32 cellular contexts compared by ENCODE assay signal in genomic region chr11:131328843-131329242, GRCh38. TPM values are rescaled to one million over a fixed set of nuclear protein-coding genes. Genes with fewer than 3 reads are reported as not detected.
"Had no signal": no experiment of that assay in that cellular context is flagged by ENCODE, and none has a peak within 500 bp of the region (broad histone marks: within the 10 kb centered on the region; RNA-seq: fewer than 3 reads in every experiment).

No MANE protein-coding gene starts in this region.

- H3K4me3 Mint-ChIP-seq: activated B cell treated with CpG ODN at 0.5 μM for 24 hours; activated CD8-positive, alpha-beta T cell treated with anti-CD3 and anti-CD28 coated beads for 36 hours; activated naive CD8-positive, alpha-beta T cell; activated T-cell treated with anti-CD3 and anti-CD28 coated beads, Interleukin-2, amount 50 U/mL, for 4 hours; activated T-helper 17 cell treated with anti-CD3 and anti-CD28 coated beads, Interleukin-2, amount 50 U/mL, for 72 hours; effector memory CD8-positive, alpha-beta T cell; T-helper 17 cell; T-helper 2 cell treated with Interferon-gamma antibody and Interleukin-4, amounts not matched to agents 5 μg/mL and 100 μg/mL, for 36 hours had no signal

- ATAC-seq: activated CD4-positive, CD25-positive, alpha-beta regulatory T cell treated with anti-CD3 and anti-CD28 coated beads, Interleukin-2, amount 50 U/mL, for 24 hours; activated CD8-positive, alpha-beta T cell treated with anti-CD3 and anti-CD28 coated beads for 36 hours; activated T-cell treated with anti-CD3 and anti-CD28 coated beads, Interleukin-2, amount 50 U/mL, for 4 hours; activated T-helper 17 cell treated with anti-CD3 and anti-CD28 coated beads, Interleukin-2, amount 50 U/mL, for 72 hours; body of pancreas; effector memory CD8-positive, alpha-beta T cell; foreskin keratinocyte; gastrocnemius medialis; heart right ventricle; T-helper 17 cell had no signal

- FAIRE-seq: colon had no signal

- H3K27me3 ChIP-seq: body of pancreas, foreskin keratinocyte, gastrocnemius medialis had no signal

- H3K9me3 ChIP-seq: body of pancreas, esophagus muscularis mucosa, gastrocnemius medialis, heart right ventricle had no signal

- H3K4me1 ChIP-seq: body of pancreas, esophagus muscularis mucosa, foreskin keratinocyte, gastrocnemius medialis, heart right ventricle had no signal

- H3K4me3 ChIP-seq: body of pancreas, esophagus muscularis mucosa, gastrocnemius medialis, heart right ventricle had no signal

- DNase-seq: activated B cell treated with CpG ODN at 0.5 μM for 24 hours; activated CD4-positive, alpha-beta T cell treated with anti-CD3 and anti-CD28 coated beads for 48 hours; activated CD4-positive, alpha-beta T cell treated with anti-CD3 and anti-CD28 coated beads, Interleukin-2, amount 50 U/mL, for 1 hour; activated CD4-positive, alpha-beta T cell treated with anti-CD3 and anti-CD28 coated beads, Interleukin-2, amount 50 U/mL, for 48 hours; activated CD8-positive, alpha-beta memory T cell treated with anti-CD3 and anti-CD28 coated beads for 24 hours; activated CD8-positive, alpha-beta T cell treated with anti-CD3 and anti-CD28 coated beads for 36 hours; activated effector memory CD4-positive, alpha-beta T cell treated with Interleukin-2 at 50 U/mL for 16 hours; activated gamma-delta T cell treated with Interleukin-2 at 50 U/mL for 16 hours; activated naive CD4-positive, alpha-beta T cell treated with anti-CD3 and anti-CD28 coated beads, Interleukin-2, amount 50 U/mL, for 16 hours; activated naive CD4-positive, alpha-beta T cell treated with Interleukin-2 at 50 U/mL for 16 hours; activated T-cell treated with anti-CD3 and anti-CD28 coated beads, Interleukin-2, amount 50 U/mL, for 4 hours; amniotic stem cell; anterior cingulate cortex; body of pancreas; cortex of kidney; dermis blood vessel endothelial cell; effector CD4-positive, alpha-beta T cell; effector memory CD8-positive, alpha-beta T cell; erythroblast; foreskin keratinocyte; gastrocnemius medialis; glutamatergic neuron; heart right ventricle; T-helper 17 cell; T1000; WERI-Rb-1 had no signal

- H3K27ac Mint-ChIP-seq: activated B cell treated with CpG ODN at 0.5 μM for 24 hours; activated CD8-positive, alpha-beta T cell treated with anti-CD3 and anti-CD28 coated beads for 36 hours; activated naive CD8-positive, alpha-beta T cell; activated T-helper 17 cell treated with anti-CD3 and anti-CD28 coated beads, Interleukin-2, amount 50 U/mL, for 72 hours; effector memory CD8-positive, alpha-beta T cell; T-helper 17 cell; T-helper 2 cell treated with Interferon-gamma antibody and Interleukin-4, amounts not matched to agents 5 μg/mL and 100 μg/mL, for 36 hours had no signal

- H3K27me3 Mint-ChIP-seq: activated CD8-positive, alpha-beta T cell treated with anti-CD3 and anti-CD28 coated beads for 36 hours; activated naive CD8-positive, alpha-beta T cell; activated T-helper 17 cell treated with anti-CD3 and anti-CD28 coated beads, Interleukin-2, amount 50 U/mL, for 72 hours; effector memory CD8-positive, alpha-beta T cell; T-helper 17 cell had no signal

- H3K27ac ChIP-seq: body of pancreas, esophagus muscularis mucosa, foreskin keratinocyte, gastrocnemius medialis, heart right ventricle, WERI-Rb-1 had no signal

- H3K36me3 ChIP-seq: esophagus muscularis mucosa, gastrocnemius medialis, heart right ventricle, WERI-Rb-1 had no signal

- H3K9me3 Mint-ChIP-seq: activated B cell treated with CpG ODN at 0.5 μM for 24 hours; activated CD8-positive, alpha-beta T cell treated with anti-CD3 and anti-CD28 coated beads for 36 hours; activated T-cell treated with anti-CD3 and anti-CD28 coated beads, Interleukin-2, amount 50 U/mL, for 4 hours; activated T-helper 17 cell treated with anti-CD3 and anti-CD28 coated beads, Interleukin-2, amount 50 U/mL, for 72 hours; T-helper 2 cell treated with Interferon-gamma antibody and Interleukin-4, amounts not matched to agents 5 μg/mL and 100 μg/mL, for 36 hours had no signal

- H3K36me3 Mint-ChIP-seq: activated naive CD8-positive, alpha-beta T cell had no signal

- H3K4me1 Mint-ChIP-seq: activated B cell treated with CpG ODN at 0.5 μM for 24 hours; activated T-helper 17 cell treated with anti-CD3 and anti-CD28 coated beads, Interleukin-2, amount 50 U/mL, for 72 hours; T-helper 17 cell had no signal

RNA-seq across cellular contexts. Expression of gene NTM, which starts 41.6 kb away (rescaled TPM):
- total RNA-seq: activated B cell treated with CpG ODN at 0.5 μM for 24 hours; activated CD8-positive, alpha-beta T cell treated with anti-CD3 and anti-CD28 coated beads for 36 hours; activated T-cell treated with anti-CD3 and anti-CD28 coated beads, Interleukin-2, amount 50 U/mL, for 4 hours; activated T-helper 17 cell treated with anti-CD3 and anti-CD28 coated beads, Interleukin-2, amount 50 U/mL, for 72 hours; T-helper 17 cell had no signal
